Comparison of ENCODE assay signal across 23 cellular contexts in genomic region chr11:133981156-133981555, GRCh38. TPM values are rescaled to one million over a fixed set of nuclear protein-coding genes. Genes with fewer than 3 reads are reported as not detected.
"Had no signal": no experiment of that assay in that cellular context is flagged by ENCODE, and none has a peak within 500 bp of the region (broad histone marks: within the 10 kb centered on the region; RNA-seq: fewer than 3 reads in every experiment).

No MANE protein-coding gene starts in this region.

- H3K36me3 ChIP-seq: ascending aorta, neural progenitor cell, ovary, right lobe of liver, tibial artery had no signal

- H3K9me3 ChIP-seq: ascending aorta, ovary, right lobe of liver, tibial artery had no signal

- H2AFZ ChIP-seq: neural progenitor cell had no signal

- H3K4me2 ChIP-seq: neural progenitor cell had no signal

- H3K4me3 ChIP-seq: ascending aorta, neural progenitor cell, ovary, right lobe of liver, tibial artery had no signal

- ATAC-seq: activated CD8-positive, alpha-beta memory T cell treated with anti-CD3 and anti-CD28 coated beads, Interleukin-2, amount 10 ng/mL, durations not matched to agents 7 days and 5 days; activated CD8-positive, alpha-beta T cell treated with anti-CD3 and anti-CD28 coated beads for 36 hours; naive thymus-derived CD8-positive, alpha-beta T cell; stimulated activated effector memory CD8-positive, alpha-beta T cell treated with anti-CD3 and anti-CD28 coated beads, Interleukin-12 subunit alpha, Interleukin-12 subunit beta, amount 100 ng/mL, for 72 hours; stimulated activated naive CD8-positive, alpha-beta T cell treated with anti-CD3 and anti-CD28 coated beads, Interleukin-15, amount 100 ng/mL, for 72 hours; T-cell had no signal

- H3K27ac ChIP-seq: ascending aorta, neural progenitor cell, ovary, right lobe of liver, tibial artery, VCaP had no signal

- H3K9ac ChIP-seq: neural progenitor cell had no signal

- DNase-seq: activated CD4-positive, alpha-beta T cell treated with anti-CD3 and anti-CD28 coated beads, Interleukin-2, amount 10 ng/mL, durations not matched to agents 7 days and 5 days; activated CD4-positive, CD25-positive, alpha-beta regulatory T cell treated with anti-CD3 and anti-CD28 coated beads, Interleukin-2, amount 50 U/mL, for 72 hours; activated CD8-positive, alpha-beta memory T cell treated with anti-CD3 and anti-CD28 coated beads, Interleukin-2, amount 10 ng/mL, durations not matched to agents 7 days and 5 days; activated CD8-positive, alpha-beta T cell treated with anti-CD3 and anti-CD28 coated beads for 36 hours; activated gamma-delta T cell treated with Interleukin-2 at 50 U/mL for 16 hours; effector memory CD4-positive, alpha-beta T cell; foreskin melanocyte; glutamatergic neuron; islet precursor cell; mammary epithelial cell; naive thymus-derived CD8-positive, alpha-beta T cell; ovary; right lobe of liver; small intestine; stimulated activated CD4-positive, alpha-beta T cell treated with anti-CD3 and anti-CD28 coated beads, Interleukin-2, amount 100 ng/mL, for 24 hours; stimulated activated naive CD8-positive, alpha-beta T cell treated with anti-CD3 and anti-CD28 coated beads, Interleukin-15, amount 100 ng/mL, for 72 hours; T-cell; tibial artery had no signal

- H3K4me1 ChIP-seq: ascending aorta, neural progenitor cell, right lobe of liver, tibial artery had no signal

- H3K27me3 ChIP-seq: ascending aorta, ovary, right lobe of liver had no signal

RNA-seq across cellular contexts. Expression of gene IGSF9B, which starts 24.4 kb away (rescaled TPM):
- total RNA-seq: dermis microvascular lymphatic vessel endothelial cell had no signal
